Comparison of ENCODE assay signal across 10 cellular contexts in genomic region chr2:64858541-64859031, GRCh38.
DNase-seq lines count a peak whose midpoint lies in the region; ATAC-seq, FAIRE-seq and TF ChIP-seq lines count a peak whose summit lies in the region.
"Had no signal": no experiment of that assay in that cellular context is flagged by ENCODE, and none has a peak within 500 bp of the region (broad histone marks: within the 10 kb centered on the region; RNA-seq: fewer than 3 reads in every experiment).

No MANE protein-coding gene starts in this region.

- dilution Hi-C loops in keratinocyte (cut with MboI; ENCODE audit: extremely low pct_ligation_motif_present, low sequenced_read_pairs), result no loop called here

- H3K4me1 Mint-ChIP-seq in T-helper 17 cell, result peaks cover 3% of the 10 kb centered on the region
- H3K4me1 Mint-ChIP-seq in stimulated activated effector memory CD8-positive, alpha-beta T cell treated with anti-CD3 and anti-CD28 coated beads, Interleukin-12 subunit alpha, Interleukin-12 subunit beta, amount 100 ng/mL, for 72 hours, result no peaks in the 10 kb centered on the region

- H3K79me2 ChIP-seq in keratinocyte (ENCODE audit: control insufficient read depth, insufficient read depth, low read length), result no peaks in the 10 kb centered on the region

- TF ChIP-seq CTCF in HL-60 (IDR thresholded peaks at IDR 0.05; ENCODE audit: insufficient read depth, low read length) (no peak), keratinocyte (optimal IDR thresholded peaks at IDR 0.05 in 1 of 3, IDR thresholded peaks at IDR 0.05 in 1 of 3, conservative IDR thresholded peaks at IDR 0.05 in 1 of 3; ENCODE audit: extremely low read depth in 1 of 3, insufficient read depth in 2 of 3, low read length in 3 of 3) (no peak)

- H3K4me2 ChIP-seq in keratinocyte (ENCODE audit: control insufficient read depth, extremely low read depth, insufficient read depth, low read depth, low read length), result peak overlapping the region; percentile 85

- H2AFZ ChIP-seq in keratinocyte (ENCODE audit: control insufficient read depth, low read length), result peak overlapping the region; percentile 32

- H3K27me3 Mint-ChIP-seq in T-helper 17 cell, result peaks cover 32% of the 10 kb centered on the region

- H3K4me3 Mint-ChIP-seq in T-helper 17 cell, result peak overlapping the region; percentile 80
- peak overlapping the region; percentile 15 for H3K4me3 Mint-ChIP-seq in stimulated activated effector memory CD8-positive, alpha-beta T cell treated with anti-CD3 and anti-CD28 coated beads, Interleukin-12 subunit alpha, Interleukin-12 subunit beta, amount 100 ng/mL, for 72 hours

- H3K36me3 ChIP-seq in keratinocyte (ENCODE audit: control insufficient read depth in 2 of 2, extremely low read depth in 1 of 2, insufficient read depth in 2 of 2, low read length in 2 of 2), result no peaks in the 10 kb centered on the region

- peaks cover 2% of the 10 kb centered on the region for H3K36me3 Mint-ChIP-seq in T-helper 17 cell (ENCODE audit: low read depth)
- H3K36me3 Mint-ChIP-seq in stimulated activated effector memory CD8-positive, alpha-beta T cell treated with anti-CD3 and anti-CD28 coated beads, Interleukin-12 subunit alpha, Interleukin-12 subunit beta, amount 100 ng/mL, for 72 hours, result no peaks in the 10 kb centered on the region

- FAIRE-seq in keratinocyte (lab: Jason Lieb, UNC), result no peak
- FAIRE-seq: GM18507 had no signal

- H3K4me3 ChIP-seq in HL-60 (replicated peaks; ENCODE audit: insufficient read depth, low read length) (no peak overlapping the region), keratinocyte (ENCODE audit: control insufficient read depth in 2 of 3, extremely low read depth in 1 of 3, insufficient read depth in 2 of 3, low read depth in 1 of 3, low read length in 3 of 3) (no peak overlapping the region)
- H3K4me3 ChIP-seq: mucosa of descending colon had no signal

- H3K27me3 ChIP-seq in HL-60 (ENCODE audit: insufficient read depth, poor library complexity, severe bottlenecking) (no peaks in the 10 kb centered on the region), keratinocyte (ENCODE audit: control insufficient read depth, extremely low read depth, insufficient read depth, low read length) (no peaks in the 10 kb centered on the region)

- DNase-seq in HL-60 (ENCODE audit: low read depth in 1 of 2, low spot score in 1 of 2) (peak in 1 of 2 experiments; percentile 74), T-helper 17 cell (no peak), keratinocyte (ENCODE audit: low read depth, low spot score) (no peak), NCI-H82 treated with DMSO at 0.1 percent for 48 hours (lab: John Stamatoyannopoulos, UW; ENCODE audit: unreplicated experiment) (no peak), NCI-H2029 (lab: John Stamatoyannopoulos, UW) (no peak), iPS-NIHi7 (ENCODE audit: extremely low spot score) (no peak)
- no peak for DNase-seq in stimulated activated effector memory CD8-positive, alpha-beta T cell treated with anti-CD3 and anti-CD28 coated beads, Interleukin-12 subunit alpha, Interleukin-12 subunit beta, amount 100 ng/mL, for 72 hours (ENCODE audit: low spot score in 2 of 2)

- peaks cover 21% of the 10 kb centered on the region for H3K4me1 ChIP-seq in keratinocyte (ENCODE audit: control insufficient read depth, extremely low read depth, insufficient read depth, low read length)

- no peak overlapping the region for H3K9ac ChIP-seq in keratinocyte (ENCODE audit: control insufficient read depth, extremely low read depth, insufficient read depth, low read length)

- H4K20me1 ChIP-seq in keratinocyte (ENCODE audit: control insufficient read depth, extremely low read depth, insufficient read depth, low read length), result no peaks in the 10 kb centered on the region

- no peak overlapping the region for H3K27ac Mint-ChIP-seq in T-helper 17 cell
- H3K27ac Mint-ChIP-seq in stimulated activated effector memory CD8-positive, alpha-beta T cell treated with anti-CD3 and anti-CD28 coated beads, Interleukin-12 subunit alpha, Interleukin-12 subunit beta, amount 100 ng/mL, for 72 hours, result no peak overlapping the region

- no peaks in the 10 kb centered on the region for H3K9me3 Mint-ChIP-seq in stimulated activated effector memory CD8-positive, alpha-beta T cell treated with anti-CD3 and anti-CD28 coated beads, Interleukin-12 subunit alpha, Interleukin-12 subunit beta, amount 100 ng/mL, for 72 hours

- H3K9me1 ChIP-seq in keratinocyte (ENCODE audit: control insufficient read depth, extremely low read depth, insufficient read depth, low read length), result no peaks in the 10 kb centered on the region

- peak overlapping the region; percentile 99 for H3K27ac ChIP-seq in HL-60 (replicated peaks)
- H3K27ac ChIP-seq in keratinocyte (ENCODE audit: control insufficient read depth, insufficient read depth, low read length), result no peak overlapping the region

- ATAC-seq in T-helper 17 cell (peak; percentile 16), HG03521 (IDR thresholded peaks at IDR 0.05; ENCODE audit: unreplicated experiment) (no peak)
- no peak for ATAC-seq in stimulated activated effector memory CD8-positive, alpha-beta T cell treated with anti-CD3 and anti-CD28 coated beads, Interleukin-12 subunit alpha, Interleukin-12 subunit beta, amount 100 ng/mL, for 72 hours

- H3K9me3 ChIP-seq in T-helper 17 cell (ENCODE audit: control insufficient read depth, low read length, poor library complexity, severe bottlenecking), result no peaks in the 10 kb centered on the region
- H3K9me3 ChIP-seq in keratinocyte (ENCODE audit: control insufficient read depth, low read depth, low read length), result peaks cover 3% of the 10 kb centered on the region
- H3K9me3 ChIP-seq: mucosa of descending colon had no signal
